ENCODE assay signal across 9 cellular contexts in the genomic region with DNA sequence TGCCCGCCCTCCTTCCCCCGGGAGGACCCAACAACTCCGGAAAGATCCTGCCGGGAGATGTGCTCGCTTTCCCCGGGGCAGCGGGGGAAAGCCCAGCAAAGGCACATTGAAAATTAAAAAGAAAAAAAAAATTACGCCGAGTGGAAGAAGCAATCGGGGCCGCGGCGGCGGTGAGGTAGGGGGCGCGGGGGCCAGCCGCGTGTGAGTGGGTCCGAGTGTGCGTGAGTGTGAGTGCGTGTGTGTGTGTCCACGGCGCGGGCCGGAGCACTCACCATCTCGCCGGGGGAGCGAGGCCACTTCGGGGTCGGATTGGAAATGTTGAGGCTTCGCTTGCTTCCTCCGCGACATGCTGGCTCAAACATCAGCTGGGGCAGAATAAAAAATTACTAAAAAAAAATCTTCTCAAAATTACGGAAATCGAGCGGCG. TPM values are rescaled to one million over a fixed set of nuclear protein-coding genes. Genes with fewer than 3 reads are reported as not detected.
DNase-seq lines count a peak whose midpoint lies in the region; ATAC-seq and TF ChIP-seq lines count a peak whose summit lies in the region.
"Had no signal": no experiment of that assay in that cellular context is flagged by ENCODE, and none has a peak within 500 bp of the region (broad histone marks: within the 10 kb centered on the region; RNA-seq: fewer than 3 reads in every experiment).

TSS of gene SALL1 (minus strand) at position 377 of the 427 bp plus-strand sequence. CDS start at position 348, 29 bp downstream.

- intact Hi-C loops in heart right ventricle (cut with DNase I), result no loop called here
- intact Hi-C loops in CD4-positive, alpha-beta memory T cell (cut with micrococcal nuclease), result no loop called here

- H3K27ac Mint-ChIP-seq in CD4-positive, alpha-beta memory T cell, result no peak within 1 kb of the TSS
- H3K27ac Mint-ChIP-seq: naive thymus-derived CD4-positive, alpha-beta T cell had no signal

- H3K36me3 ChIP-seq in BJ (ENCODE audit: control insufficient read depth, insufficient read depth, low read length), result no peaks in the 10 kb centered on the region; the same call in 1 of the 2 replicates
- peaks cover 37% of the 10 kb centered on the region for H3K36me3 ChIP-seq in SJSA1
- H3K36me3 ChIP-seq in heart right ventricle, result no peaks in the 10 kb centered on the region
- H3K36me3 ChIP-seq in CD4-positive, alpha-beta memory T cell (ENCODE audit: insufficient read depth, low read length), result no peaks in the 10 kb centered on the region

- H3K36me3 Mint-ChIP-seq in CD4-positive, alpha-beta memory T cell, result peaks cover 3 to 5% of the 10 kb centered on the region in 2 donors

- H3K9me3 Mint-ChIP-seq in CD4-positive, alpha-beta memory T cell, result peaks cover 0 to 20% (median 5%) of the 10 kb centered on the region in 8 donors

- WGBS in heart right ventricle, 2 donors, result 1% methylated on average over 37 of the region's 37 CpGs

- CTCF ChIA-PET in BJ (lab: Yijun Ruan, JAX), result no interaction called here
- CTCF ChIA-PET in CD4-positive, alpha-beta memory T cell (lab: Charles Lee; ENCODE audit: partially characterized antibody), result no interaction called here

- POLR2A ChIA-PET in BJ (lab: Charles Lee), result interaction anchor here (0.6 to 1.0 kb wide), 2 partner anchors 170 to 942 kb away, joined by 3 read pairs; no protein-coding TSS in a partner anchor
- POLR2A ChIA-PET in CD4-positive, alpha-beta memory T cell (lab: Charles Lee; ENCODE audit: partially characterized antibody), result no interaction called here

- H3K27me3 Mint-ChIP-seq in CD4-positive, alpha-beta memory T cell, result peaks cover 40 to 45% of the 10 kb centered on the region in 2 donors

- no peak for TF ChIP-seq CTCF in BJ (IDR thresholded peaks at IDR 0.05; ENCODE audit: insufficient read depth, low read depth, low read length)
- TF ChIP-seq CTCF in heart right ventricle (IDR thresholded peaks at IDR 0.05), result no peak

- H3K9me3 ChIP-seq in SJSA1 (replicated peaks) (no peaks in the 10 kb centered on the region), heart right ventricle (no peaks in the 10 kb centered on the region)
- no peaks in the 10 kb centered on the region for H3K9me3 ChIP-seq in CD4-positive, alpha-beta memory T cell (ENCODE audit: control insufficient read depth in 1 of 2, low read length in 2 of 2)

- DNase-seq in BJ (ENCODE audit: low read depth), result no peak
- peak; percentile 47 for DNase-seq in SJSA1 (ENCODE audit: low read depth in 1 of 2, low spot score in 2 of 2)
- no peak for DNase-seq in heart right ventricle
- DNase-seq in pons (ENCODE audit: low spot score), result peak; percentile 46
- no peak for DNase-seq in germinal center (ENCODE audit: low spot score)
- no peak for DNase-seq in CD4-positive, alpha-beta memory T cell
- DNase-seq: naive thymus-derived CD4-positive, alpha-beta T cell had no signal

- no peak within 1 kb of the TSS for H3K4me3 Mint-ChIP-seq in CD4-positive, alpha-beta memory T cell

- H3K27ac ChIP-seq in SJSA1, result peak within 1 kb of the TSS; percentile 89
- peak within 1 kb of the TSS in 4 of 10 donors; percentile 15 to 50 (median 20) for H3K27ac ChIP-seq in heart right ventricle
- H3K27ac ChIP-seq in CD4-positive, alpha-beta memory T cell (ENCODE audit: low read depth, low read length), result no peak within 1 kb of the TSS

- H3K27me3 ChIP-seq in BJ (ENCODE audit: control insufficient read depth, insufficient read depth, low read length), result no peaks in the 10 kb centered on the region
- H3K27me3 ChIP-seq in SJSA1 (replicated peaks), result no peaks in the 10 kb centered on the region
- H3K27me3 ChIP-seq in heart right ventricle, result peaks cover 25 to 99% (median 97%) of the 10 kb centered on the region in 7 donors
- H3K27me3 ChIP-seq in CD4-positive, alpha-beta memory T cell (ENCODE audit: insufficient read depth, low read length), result peaks cover 19% of the 10 kb centered on the region

- ATAC-seq in heart right ventricle, result no peak
- ATAC-seq in HG02981 (IDR thresholded peaks at IDR 0.05; ENCODE audit: unreplicated experiment), result no peak
- no peak for ATAC-seq in GM18861 (IDR thresholded peaks at IDR 0.05; ENCODE audit: unreplicated experiment)
- ATAC-seq: naive thymus-derived CD4-positive, alpha-beta T cell had no signal

- H3K4me1 Mint-ChIP-seq in CD4-positive, alpha-beta memory T cell, result peaks cover 0 to 9% (median 5%) of the 10 kb centered on the region in 4 donors

- H3K4me3 ChIP-seq in BJ (ENCODE audit: low read depth, low read length), result peak within 1 kb of the TSS; percentile 92
- peak within 1 kb of the TSS; percentile 85 for H3K4me3 ChIP-seq in SJSA1
- peak within 1 kb of the TSS; percentile 35 to 63 (median 52) for H3K4me3 ChIP-seq in heart right ventricle
- H3K4me3 ChIP-seq in CD4-positive, alpha-beta memory T cell (ENCODE audit: low read length in 2 of 2), result no peak within 1 kb of the TSS

- H3K4me1 ChIP-seq in SJSA1 (replicated peaks) (peaks cover 40% of the 10 kb centered on the region), heart right ventricle (peaks cover 0 to 48% (median 25%) of the 10 kb centered on the region in 9 donors)
- no peaks in the 10 kb centered on the region for H3K4me1 ChIP-seq in CD4-positive, alpha-beta memory T cell (ENCODE audit: insufficient read depth, low read length)

RNA-seq across cellular contexts. Expression of gene SALL1, which starts in this region (rescaled TPM):
- 4.0 and 5.4 TPM in 2 replicates for polyA plus RNA-seq in BJ (2011; rRNA removed)
- polyA minus RNA-seq in BJ (2011; rRNA and poly(A)+ RNA removed), result 4.8 and 5.6 TPM in 2 replicates
- total RNA-seq in SJSA1 (2014; rRNA removed; shearing (Covaris generic)), result 7.1 and 13.3 TPM in 2 replicates
- total RNA-seq in heart right ventricle, result 1 to 10 TPM in 2 of 10 donors, under 1 TPM in 7, not detected in 1; 0.05 to 2.0 (median 0.56) TPM
- polyA plus RNA-seq in heart right ventricle, result under 1 TPM; 0.22 to 0.25 TPM
- total RNA-seq in CD4-positive, alpha-beta memory T cell, result not detected
- not detected for polyA plus RNA-seq in CD4-positive, alpha-beta memory T cell
- total RNA-seq: naive thymus-derived CD4-positive, alpha-beta T cell had no signal
- polyA plus RNA-seq: naive thymus-derived CD4-positive, alpha-beta T cell had no signal

Comparison
In these comparisons a context has a peak if more than half of its experiments do, and no peak if none do; other contexts are left out.
1. DNase-seq: peak in SJSA1 (2 of 2) and pons (single experiment); none in BJ (single experiment), heart right ventricle (0 of 2), germinal center (single experiment) and CD4-positive, alpha-beta memory T cell (0 of 5).
2. H3K4me3 ChIP-seq: peak in BJ (single experiment), SJSA1 (single experiment) and heart right ventricle (10 of 10); none in CD4-positive, alpha-beta memory T cell (0 of 2).